21 cellular contexts compared by ENCODE assay signal in genomic region chr6:142440603-142441293, GRCh38.
DNase-seq lines count a peak whose midpoint lies in the region; ATAC-seq and TF ChIP-seq lines count a peak whose summit lies in the region.
"Had no signal": no experiment of that assay in that cellular context is flagged by ENCODE, and none has a peak within 500 bp of the region (broad histone marks: within the 10 kb centered on the region; RNA-seq: fewer than 3 reads in every experiment).

No MANE protein-coding gene starts in this region.

- H3K4ac ChIP-seq in neuronal stem cell (ENCODE audit: low read length): no peak overlapping the region

- ATAC-seq in GM23338 (peak; percentile 96), WTC11 (peak; percentile 85), esophagus mucosa (no peak)
- ATAC-seq: K562, SK-N-SH treated with all-trans-retinoic acid at 6 μM for 48 hours had no signal

- H4K20me1 ChIP-seq in GM23338 (replicated peaks; ENCODE audit: insufficient read depth): no peaks in the 10 kb centered on the region

- H3K79me1 ChIP-seq in neuronal stem cell (ENCODE audit: low read depth, low read length): no peaks in the 10 kb centered on the region

- H3K9me3 Mint-ChIP-seq in GM23338 (no peaks in the 10 kb centered on the region), WTC11 (no peaks in the 10 kb centered on the region), mesothelial cell of epicardium (no peaks in the 10 kb centered on the region)

- H3F3A ChIP-seq in GM23338 (replicated peaks; ENCODE audit: low read depth): no peaks in the 10 kb centered on the region

- no peaks in the 10 kb centered on the region for H3K79me2 ChIP-seq in GM23338 (replicated peaks; ENCODE audit: insufficient read depth)

- DNase-seq in GM23338 (ENCODE audit: low spot score) (peak; percentile 80), WTC11 (ENCODE audit: low spot score) (no peak), iPS DF 19.7 (ENCODE audit: low read depth, low spot score) (peak; percentile 65), neuronal stem cell (ENCODE audit: low spot score) (peak; percentile 12), NAMALWA (ENCODE audit: low spot score) (no peak), mesothelial cell of epicardium (ENCODE audit: low spot score in 2 of 2, unreplicated experiment in 2 of 2) (no peak)
- DNase-seq: ACHN, AML-193, HCEC 1CT, NCI-H1105 treated with DMSO at 0.1 percent for 48 hours, NCI-H1694 treated with DMSO at 0.1 percent for 48 hours, NCI-H2107, NCI-H2227 treated with DMSO at 0.1 percent for 48 hours, NCI-H524 treated with DMSO at 0.1 percent for 48 hours, PC-9, SIG-M5 had no signal

- POLR2A ChIA-PET in WTC11 (lab: Charles Lee): no interaction called here

- H3K4me3 ChIP-seq in GM23338: no peak overlapping the region
- H3K4me3 ChIP-seq in neuronal stem cell (ENCODE audit: low read length in 2 of 2): no peak overlapping the region
- H3K4me3 ChIP-seq: K562, PC-9 had no signal

- no peak overlapping the region for H2BK5ac ChIP-seq in neuronal stem cell (ENCODE audit: low read length)

- H3K9ac ChIP-seq in neuronal stem cell (ENCODE audit: low read depth, low read length, poor library complexity): no peak overlapping the region

- CTCF ChIA-PET in WTC11 (lab: Charles Lee): interaction anchor here (1.2 to 1.7 kb wide), 2 partner anchors 34 to 208 kb away, joined by 6 to 9 read pairs; no protein-coding TSS in a partner anchor

- no peaks in the 10 kb centered on the region for H3K27me3 ChIP-seq in GM23338 (ENCODE audit: insufficient read depth)
- no peaks in the 10 kb centered on the region for H3K27me3 ChIP-seq in neuronal stem cell (ENCODE audit: control insufficient read depth in 3 of 3, insufficient read depth in 3 of 3, low read depth in 1 of 3, low read length in 3 of 3)

- no peak overlapping the region for H2BK15ac ChIP-seq in neuronal stem cell (ENCODE audit: low read length)

- no peak overlapping the region; the same call in 2 of the 3 replicates for H3K4me3 Mint-ChIP-seq in GM23338
- H3K4me3 Mint-ChIP-seq in WTC11: no peak overlapping the region
- no peak overlapping the region for H3K4me3 Mint-ChIP-seq in mesothelial cell of epicardium

- H3K4me1 ChIP-seq in GM23338 (ENCODE audit: insufficient read depth) (peaks cover 30% of the 10 kb centered on the region), neuronal stem cell (ENCODE audit: control insufficient read depth in 2 of 2, insufficient read depth in 1 of 2, low read depth in 1 of 2, low read length in 2 of 2) (peaks cover 7 to 18% of the 10 kb centered on the region in 2 donors)

- peak overlapping the region; percentile 4; the same call in 1 of the 2 replicates for H3K4me2 ChIP-seq in GM23338
- no peak overlapping the region for H3K4me2 ChIP-seq in neuronal stem cell (ENCODE audit: insufficient read depth, low read length, poor library complexity, severe bottlenecking)
- H3K4me2 ChIP-seq: PC-9 had no signal

- no peak overlapping the region for H2AK5ac ChIP-seq in neuronal stem cell (ENCODE audit: low read depth, low read length)

- H3K14ac ChIP-seq in neuronal stem cell (ENCODE audit: low read length): no peak overlapping the region

- no peak overlapping the region for H2BK120ac ChIP-seq in neuronal stem cell (ENCODE audit: low read depth, low read length)

- H3K36me3 ChIP-seq in GM23338 (ENCODE audit: insufficient read depth) (no peaks in the 10 kb centered on the region), neuronal stem cell (replicated peaks in 1 of 2; ENCODE audit: control insufficient read depth in 2 of 2, insufficient read depth in 2 of 2, low read length in 2 of 2) (no peaks in the 10 kb centered on the region)

- no peak overlapping the region for H2BK12ac ChIP-seq in neuronal stem cell (ENCODE audit: low read length)

- no peaks in the 10 kb centered on the region for H3K9me3 ChIP-seq in neuronal stem cell (replicated peaks in 1 of 2; ENCODE audit: control insufficient read depth in 2 of 2, insufficient read depth in 1 of 2, low read depth in 1 of 2, low read length in 2 of 2)

- peak overlapping the region; percentile 91 for H3K27ac Mint-ChIP-seq in GM23338
- H3K27ac Mint-ChIP-seq in WTC11: peak overlapping the region; percentile 92
- H3K27ac Mint-ChIP-seq in mesothelial cell of epicardium: no peak overlapping the region

- H2AFZ ChIP-seq in GM23338 (no peak overlapping the region), neuronal stem cell (ENCODE audit: low read length) (peak overlapping the region; percentile 60)
- H2AFZ ChIP-seq: PC-9 had no signal

- H3K23ac ChIP-seq in neuronal stem cell (ENCODE audit: low read depth, low read length, poor library complexity): no peak overlapping the region

- H3K27me3 Mint-ChIP-seq in GM23338 (ENCODE audit: insufficient read depth, low read depth, poor library complexity) (peaks cover 2% of the 10 kb centered on the region), WTC11 (ENCODE audit: low read depth) (no peaks in the 10 kb centered on the region), mesothelial cell of epicardium (ENCODE audit: low read depth) (no peaks in the 10 kb centered on the region)

- H3K36me3 Mint-ChIP-seq in GM23338 (ENCODE audit: low read depth): no peaks in the 10 kb centered on the region
- H3K36me3 Mint-ChIP-seq in WTC11: no peaks in the 10 kb centered on the region
- peaks cover 9% of the 10 kb centered on the region for H3K36me3 Mint-ChIP-seq in mesothelial cell of epicardium

- no peak overlapping the region for H4K91ac ChIP-seq in neuronal stem cell (ENCODE audit: low read depth, low read length, poor library complexity)

- no peak overlapping the region for H3K18ac ChIP-seq in neuronal stem cell (ENCODE audit: low read length)

- H3K27ac ChIP-seq in GM23338 (ENCODE audit: low read depth) (peak overlapping the region; percentile 77), neuronal stem cell (replicated peaks; ENCODE audit: low read length) (peak overlapping the region; percentile 1)
- H3K27ac ChIP-seq: C4-2B, PC-9, RWPE1 had no signal

- WGBS in neuronal stem cell (ENCODE audit: extremely low coverage in 2 of 2, insufficient read length in 2 of 2, insufficient replicate concordance in 1 of 2), 2 donors: no CpG with 5 or more reads among the region's 4 CpGs

- H4K8ac ChIP-seq in neuronal stem cell (ENCODE audit: low read depth, low read length): no peak overlapping the region

- TF ChIP-seq CTCF in GM23338 (conservative IDR thresholded peaks at IDR 0.05; ENCODE audit: low read depth in 2 of 2): no peak
- no peak for TF ChIP-seq CTCF in WTC11 (IDR thresholded peaks at IDR 0.05)
- no peak for TF ChIP-seq CTCF in mesothelial cell of epicardium (IDR thresholded peaks at IDR 0.05; ENCODE audit: unreplicated experiment)

- no peaks in the 10 kb centered on the region for H3K9me2 ChIP-seq in GM23338 (ENCODE audit: insufficient read depth)

- H3K4me1 Mint-ChIP-seq in GM23338 (peaks cover 27% of the 10 kb centered on the region), WTC11 (peaks cover 39% of the 10 kb centered on the region), mesothelial cell of epicardium (peaks cover 4% of the 10 kb centered on the region)

TF ChIP-seq in WTC11, 78 proteins besides CTCF, POLR2A, EP300 and RAD21:
- TF ChIP-seq SP1 (CRISPR knock-in tag; conservative IDR thresholded peaks at IDR 0.05) (no peak), ZNF512 (CRISPR knock-in tag; IDR thresholded peaks at IDR 0.05; ENCODE audit: borderline replicate concordance) (no peak), TEAD1 (CRISPR knock-in tag; IDR thresholded peaks at IDR 0.05) (peak; percentile 64; the same call in 1 of the 2 replicates), TEAD4 (CRISPR knock-in tag; IDR thresholded peaks at IDR 0.05) (peak; percentile 30; the same call in 1 of the 2 replicates)
TF ChIP-seq in WTC11: peak in this region for 2.

Comparison
In these comparisons a context has a peak if more than half of its experiments do, and no peak if none do; other contexts are left out.
1. DNase-seq: peak in GM23338 (single experiment), iPS DF 19.7 (single experiment) and neuronal stem cell (single experiment); none in WTC11 (single experiment), NAMALWA (single experiment) and mesothelial cell of epicardium (0 of 2).